1 cellular context compared by ENCODE assay signal in the genomic region with DNA sequence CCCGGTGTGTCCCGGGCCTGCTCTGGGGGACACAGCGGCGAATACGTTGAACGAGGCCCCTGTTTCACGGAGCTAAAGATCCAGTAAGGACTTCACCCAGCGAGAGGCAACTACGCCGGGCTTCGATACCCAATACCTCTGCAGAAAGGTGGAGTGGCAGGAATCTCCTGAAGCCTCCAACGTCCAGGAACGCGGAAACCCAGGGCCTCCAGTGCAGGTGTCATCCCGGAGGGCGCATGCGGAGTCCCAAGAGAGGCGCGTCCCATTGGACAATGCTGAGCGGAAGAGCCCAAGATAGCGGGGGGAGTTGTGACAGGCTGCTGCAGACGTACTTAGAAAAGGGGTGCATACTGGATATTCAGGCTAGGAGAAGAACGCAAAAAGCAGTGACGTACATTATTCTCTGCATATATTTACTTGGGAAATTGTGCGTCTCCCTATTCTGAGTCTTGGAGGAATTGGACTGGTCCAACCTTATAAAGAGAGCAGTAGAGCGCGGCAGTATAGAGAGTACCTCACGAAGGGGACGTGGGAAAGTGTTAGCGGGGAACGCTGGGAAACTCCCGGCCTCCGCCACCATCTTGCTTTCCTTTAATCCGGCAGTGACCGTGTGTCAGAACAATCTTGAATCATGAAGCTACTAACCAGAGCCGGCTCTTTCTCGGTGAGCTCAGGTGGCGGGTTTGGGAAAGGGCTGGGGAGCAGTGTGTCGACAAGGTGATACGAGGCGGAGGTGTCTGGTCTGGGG.
TF ChIP-seq lines count a peak whose summit lies in the region.

A gene (plus strand): TSS at position 569 of the 748 bp plus-strand sequence. CDS start 63 bp downstream, at position 632.

TF ChIP-seq in K562, 482 proteins besides CTCF, POLR2A, EP300 and RAD21 (continued from another document):
- TF ChIP-seq, protein P1, sequence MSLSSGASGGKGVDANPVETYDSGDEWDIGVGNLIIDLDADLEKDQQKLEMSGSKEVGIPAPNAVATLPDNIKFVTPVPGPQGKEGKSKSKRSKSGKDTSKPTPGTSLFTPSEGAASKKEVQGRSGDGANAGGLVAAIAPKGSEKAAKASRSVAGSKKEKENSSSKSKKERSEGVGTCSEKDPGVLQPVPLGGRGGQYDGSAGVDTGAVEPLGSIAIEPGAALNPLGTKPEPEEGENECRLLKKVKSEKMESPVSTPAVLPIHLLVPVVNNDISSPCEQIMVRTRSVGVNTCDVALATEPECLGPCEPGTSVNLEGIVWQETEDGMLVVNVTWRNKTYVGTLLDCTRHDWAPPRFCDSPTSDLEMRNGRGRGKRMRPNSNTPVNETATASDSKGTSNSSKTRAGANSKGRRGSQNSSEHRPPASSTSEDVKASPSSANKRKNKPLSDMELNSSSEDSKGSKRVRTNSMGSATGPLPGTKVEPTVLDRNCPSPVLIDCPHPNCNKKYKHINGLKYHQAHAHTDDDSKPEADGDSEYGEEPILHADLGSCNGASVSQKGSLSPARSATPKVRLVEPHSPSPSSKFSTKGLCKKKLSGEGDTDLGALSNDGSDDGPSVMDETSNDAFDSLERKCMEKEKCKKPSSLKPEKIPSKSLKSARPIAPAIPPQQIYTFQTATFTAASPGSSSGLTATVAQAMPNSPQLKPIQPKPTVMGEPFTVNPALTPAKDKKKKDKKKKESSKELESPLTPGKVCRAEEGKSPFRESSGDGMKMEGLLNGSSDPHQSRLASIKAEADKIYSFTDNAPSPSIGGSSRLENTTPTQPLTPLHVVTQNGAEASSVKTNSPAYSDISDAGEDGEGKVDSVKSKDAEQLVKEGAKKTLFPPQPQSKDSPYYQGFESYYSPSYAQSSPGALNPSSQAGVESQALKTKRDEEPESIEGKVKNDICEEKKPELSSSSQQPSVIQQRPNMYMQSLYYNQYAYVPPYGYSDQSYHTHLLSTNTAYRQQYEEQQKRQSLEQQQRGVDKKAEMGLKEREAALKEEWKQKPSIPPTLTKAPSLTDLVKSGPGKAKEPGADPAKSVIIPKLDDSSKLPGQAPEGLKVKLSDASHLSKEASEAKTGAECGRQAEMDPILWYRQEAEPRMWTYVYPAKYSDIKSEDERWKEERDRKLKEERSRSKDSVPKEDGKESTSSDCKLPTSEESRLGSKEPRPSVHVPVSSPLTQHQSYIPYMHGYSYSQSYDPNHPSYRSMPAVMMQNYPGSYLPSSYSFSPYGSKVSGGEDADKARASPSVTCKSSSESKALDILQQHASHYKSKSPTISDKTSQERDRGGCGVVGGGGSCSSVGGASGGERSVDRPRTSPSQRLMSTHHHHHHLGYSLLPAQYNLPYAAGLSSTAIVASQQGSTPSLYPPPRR (CRISPR knock-in tag; IDR thresholded peaks at IDR 0.05; ENCODE audit: borderline replicate concordance): no peak
- TF ChIP-seq SMARCC2 (IDR thresholded peaks at IDR 0.05; ENCODE audit: low read depth) (no peak), GATAD2A (IDR thresholded peaks at IDR 0.05) (no peak)
- TF ChIP-seq, protein P2, sequence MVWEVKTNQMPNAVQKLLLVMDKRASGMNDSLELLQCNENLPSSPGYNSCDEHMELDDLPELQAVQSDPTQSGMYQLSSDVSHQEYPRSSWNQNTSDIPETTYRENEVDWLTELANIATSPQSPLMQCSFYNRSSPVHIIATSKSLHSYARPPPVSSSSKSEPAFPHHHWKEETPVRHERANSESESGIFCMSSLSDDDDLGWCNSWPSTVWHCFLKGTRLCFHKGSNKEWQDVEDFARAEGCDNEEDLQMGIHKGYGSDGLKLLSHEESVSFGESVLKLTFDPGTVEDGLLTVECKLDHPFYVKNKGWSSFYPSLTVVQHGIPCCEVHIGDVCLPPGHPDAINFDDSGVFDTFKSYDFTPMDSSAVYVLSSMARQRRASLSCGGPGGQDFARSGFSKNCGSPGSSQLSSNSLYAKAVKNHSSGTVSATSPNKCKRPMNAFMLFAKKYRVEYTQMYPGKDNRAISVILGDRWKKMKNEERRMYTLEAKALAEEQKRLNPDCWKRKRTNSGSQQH (CRISPR knock-in tag; IDR thresholded peaks at IDR 0.05): no peak
